Comparison of ENCODE assay signal across 8 cellular contexts in the genomic region with DNA sequence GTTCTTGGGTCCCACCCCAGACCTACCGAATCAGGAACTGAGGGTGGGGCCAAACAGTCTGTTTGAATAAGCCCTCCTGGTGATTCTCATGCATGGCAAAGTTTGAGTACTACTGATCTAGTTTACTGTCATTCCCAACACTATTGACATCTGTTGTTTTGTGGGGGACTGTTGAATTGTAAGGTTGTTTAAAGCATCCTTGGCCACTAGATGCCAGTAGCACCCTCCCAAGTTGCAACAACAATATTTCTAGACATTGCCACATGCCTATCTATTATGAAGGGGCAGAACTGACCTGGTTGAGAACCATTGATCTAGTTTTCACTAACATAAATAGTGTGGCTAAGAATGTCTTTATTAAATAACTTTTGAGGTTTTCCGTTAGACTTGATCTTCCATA. TPM values are rescaled to one million over a fixed set of nuclear protein-coding genes. Genes with fewer than 3 reads are reported as not detected.
DNase-seq lines count a peak whose midpoint lies in the region; ATAC-seq and TF ChIP-seq lines count a peak whose summit lies in the region.

No MANE protein-coding gene starts in this region.

- H3K4me2 ChIP-seq in PC-3 (ENCODE audit: low read length), result no peak overlapping the region

- H4K20me1 ChIP-seq in PC-3 (ENCODE audit: low read length), result peaks cover 71% of the 10 kb centered on the region

- ATAC-seq in PC-3, result no peak

- CTCF ChIA-PET in PC-3 (lab: Charles Lee), result no interaction called here

- H3K9me2 ChIP-seq in PC-3 (replicated peaks; ENCODE audit: low read length), result no peaks in the 10 kb centered on the region

- BruUV-seq in PC-3 (replicated peaks; lab: Mats Ljungman, UMichigan), result no TSS peak

- 65 to 77% methylated on average over 2 of the region's 2 CpGs for WGBS in esophagus squamous epithelium, 2 donors

- no peak overlapping the region for H2AFZ ChIP-seq in PC-3 (ENCODE audit: low read length)

- no peak for TF ChIP-seq POLR2A in esophagus squamous epithelium (IDR thresholded peaks at IDR 0.05)

- DNase-seq in AML-193 (lab: John Stamatoyannopoulos, UW) (peak; percentile 17 to 28), ELR (ENCODE audit: low read depth) (peak; percentile 19), PC-3 (no peak), fibroblast of peridontal ligament (ENCODE audit: extremely low read depth) (peak; percentile 25), dedifferentiated amniotic fluid mesenchymal stem cell (ENCODE audit: extremely low spot score) (no peak), esophagus squamous epithelium (lab: John Stamatoyannopoulos, UW) (no peak), SK-N-DZ (ENCODE audit: low spot score) (no peak)
- no peak for DNase-seq in NK-92 treated with Interleukin-12 subunit alpha and Interleukin-12 subunit beta, amount 100 ng/mL, for 24 hours (lab: John Stamatoyannopoulos, UW)

- peaks cover 42% of the 10 kb centered on the region for H3K79me2 ChIP-seq in PC-3 (ENCODE audit: low read length)

- H3K36me3 ChIP-seq in PC-3 (ENCODE audit: low read depth, low read length) (peaks cover 75% of the 10 kb centered on the region), esophagus squamous epithelium (peaks cover 0 to 99% (median 0%) of the 10 kb centered on the region in 3 donors)

- no peak overlapping the region for H3K9ac ChIP-seq in PC-3 (ENCODE audit: low read length)

- H3K4me3 ChIP-seq in PC-3 (ENCODE audit: low read length) (no peak overlapping the region), esophagus squamous epithelium (no peak overlapping the region)

- H3K27me3 ChIP-seq in PC-3 (ENCODE audit: low read length), result no peaks in the 10 kb centered on the region
- no peaks in the 10 kb centered on the region for H3K27me3 ChIP-seq in esophagus squamous epithelium

- H3K9me3 ChIP-seq in PC-3 (ENCODE audit: low read length) (no peaks in the 10 kb centered on the region), esophagus squamous epithelium (no peaks in the 10 kb centered on the region)

- TF ChIP-seq CTCF in PC-3 (conservative IDR thresholded peaks at IDR 0.05; ENCODE audit: low read depth, low read length) (peak; percentile 44), esophagus squamous epithelium (IDR thresholded peaks at IDR 0.05) (no peak)

- peak overlapping the region; percentile 30; the same call in 1 of the 2 replicates for H3K27ac ChIP-seq in PC-3 (ENCODE audit: low read length)
- no peak overlapping the region for H3K27ac ChIP-seq in esophagus squamous epithelium

- peaks cover 22% of the 10 kb centered on the region for H3F3A ChIP-seq in PC-3 (ENCODE audit: low read length, unreplicated experiment)

- POLR2A ChIA-PET in PC-3 (lab: Charles Lee; ENCODE audit: unreplicated experiment), result no interaction called here

- H3K4me1 ChIP-seq in PC-3 (ENCODE audit: insufficient read depth, low read length) (peaks cover 21% of the 10 kb centered on the region), esophagus squamous epithelium (no peaks in the 10 kb centered on the region)

- intact Hi-C loops in PC-3 (cut with micrococcal nuclease), result loop anchor here (5.0 kb wide), 1 partner anchor 253 kb away; no protein-coding TSS in a partner anchor
- intact Hi-C loops in esophagus squamous epithelium (cut with DNase I), result no loop called here

RNA-seq across cellular contexts. Expression of a gene that starts 15.1 kb away (rescaled TPM):
- total RNA-seq in PC-3 (2014; rRNA removed) (19.5 and 26.1 TPM in 2 replicates), esophagus squamous epithelium (10 to 100 TPM in 3 of 4 donors, 1 to 10 TPM in 1; 6.6 to 25.2 (median 16.5) TPM)
- polyA plus RNA-seq in SK-N-DZ (2014; cell fraction: cytosol; rRNA removed), result 45.1 and 46.5 TPM in 2 replicates
- 16.3 and 16.7 TPM in 2 replicates for polyA plus RNA-seq in SK-N-DZ (2014; cell fraction: nucleus; rRNA removed)

RNA-seq across cellular contexts. Expression of a gene that starts 20.3 kb away (rescaled TPM):
- total RNA-seq in PC-3 (2014; rRNA removed) (663 and 668 TPM in 2 replicates), esophagus squamous epithelium (100 to 1,000 TPM; 179 to 377 (median 336) TPM)
- 478 and 493 TPM in 2 replicates for polyA plus RNA-seq in SK-N-DZ (2014; cell fraction: cytosol; rRNA removed)
- polyA plus RNA-seq in SK-N-DZ (2014; cell fraction: nucleus; rRNA removed), result 244 and 291 TPM in 2 replicates

Comparison
In these comparisons a context has a peak if more than half of its experiments do, and no peak if none do; other contexts are left out.
1. DNase-seq: peak in AML-193 (2 of 2), ELR (single experiment) and fibroblast of peridontal ligament (single experiment); none in PC-3 (single experiment), dedifferentiated amniotic fluid mesenchymal stem cell (single experiment), esophagus squamous epithelium (single experiment), SK-N-DZ (single experiment) and NK-92 treated with Interleukin-12 subunit alpha and Interleukin-12 subunit beta, amount 100 ng/mL, for 24 hours (single experiment).